29 cellular contexts compared by ENCODE assay signal in genomic region chr15:98280576-98280975, GRCh38.
"Had no signal": no experiment of that assay in that cellular context is flagged by ENCODE, and none has a peak within 500 bp of the region (broad histone marks: within the 10 kb centered on the region; RNA-seq: fewer than 3 reads in every experiment).

No MANE protein-coding gene starts in this region.

- H3K27me3 ChIP-seq: pancreas, upper lobe of right lung had no signal

- DNase-seq: hippocampal formation; kidney; left colon; left lung; lower lobe of right lung; mammary epithelial cell; mesenchymal stem cell; naive thymus-derived CD8-positive, alpha-beta T cell; nucleus accumbens; pancreas; posterior cingulate gyrus; retina; right cardiac atrium; stimulated activated CD4-positive, alpha-beta T cell treated with anti-CD3 and anti-CD28 coated beads, Interleukin-12 subunit alpha, Interleukin-12 subunit beta, amount 100 ng/mL, for 4 hours; stimulated activated CD4-positive, alpha-beta T cell treated with anti-CD3 and anti-CD28 coated beads, Interleukin-15, amount 100 ng/mL, for 24 hours; stimulated activated CD4-positive, alpha-beta T cell treated with anti-CD3 and anti-CD28 coated beads, Interleukin-2, amount 100 ng/mL, for 24 hours; stimulated activated CD4-positive, alpha-beta T cell treated with anti-CD3 and anti-CD28 coated beads, Interleukin-4, amount 100 ng/mL, for 1 hour; stimulated activated naive B cell treated with anti-CD40 and anti-IgM and Interleukin-4, amounts not matched to agents 10 μg/mL and 1 μg/mL and 100 μg/mL, for 72 hours; stimulated activated naive CD8-positive, alpha-beta T cell treated with anti-CD3 and anti-CD28 coated beads, Interleukin-15, Interleukin-2, amounts not matched to agents 100 U/mL and 50 U/mL, for 24 hours; stomach; tibial artery; trophoblast cell; upper lobe of right lung had no signal

- H3K4me1 ChIP-seq: left lung, lower lobe of right lung, pancreas, prostate gland, stomach, tibial artery, upper lobe of right lung had no signal

- H3K9me3 Mint-ChIP-seq: nephron; stimulated activated naive B cell treated with anti-CD40 and anti-IgM and Interleukin-4, amounts not matched to agents 10 μg/mL and 1 μg/mL and 100 μg/mL, for 72 hours had no signal

- H3K27ac ChIP-seq: left lung, lower lobe of right lung, pancreas, prostate gland, skin epidermis, stomach, thoracic aorta, tibial artery, upper lobe of right lung had no signal

- H3K4me3 ChIP-seq: left lung, lower lobe of right lung, pancreas, prostate gland, skin epidermis, stomach, thoracic aorta, tibial artery, upper lobe of right lung had no signal

- H3K4me1 Mint-ChIP-seq: nephron had no signal

- H3K36me3 ChIP-seq: left lung, lower lobe of right lung, pancreas, prostate gland, stomach, thoracic aorta, tibial artery, upper lobe of right lung had no signal

- H3K36me3 Mint-ChIP-seq: naive thymus-derived CD8-positive, alpha-beta T cell; stimulated activated naive B cell treated with anti-CD40 and anti-IgM and Interleukin-4, amounts not matched to agents 10 μg/mL and 1 μg/mL and 100 μg/mL, for 72 hours had no signal

- H3K27ac Mint-ChIP-seq: naive thymus-derived CD8-positive, alpha-beta T cell; nephron; stimulated activated naive B cell treated with anti-CD40 and anti-IgM and Interleukin-4, amounts not matched to agents 10 μg/mL and 1 μg/mL and 100 μg/mL, for 72 hours had no signal

- H3K9me3 ChIP-seq: left lung, lower lobe of right lung, pancreas, prostate gland, stomach, thoracic aorta, tibial artery, upper lobe of right lung had no signal

- H3K4me3 Mint-ChIP-seq: naive thymus-derived CD8-positive, alpha-beta T cell; nephron; neural crest cell; stimulated activated naive B cell treated with anti-CD40 and anti-IgM and Interleukin-4, amounts not matched to agents 10 μg/mL and 1 μg/mL and 100 μg/mL, for 72 hours had no signal

- ATAC-seq: left colon; left lung; lower lobe of right lung; naive thymus-derived CD8-positive, alpha-beta T cell; pancreas; right cardiac atrium; sciatic nerve; stimulated activated naive B cell treated with anti-CD40 and anti-IgM and Interleukin-4, amounts not matched to agents 10 μg/mL and 1 μg/mL and 100 μg/mL, for 72 hours; stimulated activated naive CD8-positive, alpha-beta T cell treated with anti-CD3 and anti-CD28 coated beads, Interleukin-15, Interleukin-2, amounts not matched to agents 100 U/mL and 50 U/mL, for 24 hours; upper lobe of right lung had no signal
